Comparison of ENCODE assay signal across 10 cellular contexts in genomic region chr5:160539431-160539830, GRCh38.
A peak's percentile ranks its signal among the peaks of the same experiment; 100 is the strongest.
DNase-seq lines count a peak whose midpoint lies in the region.
"Had no signal": no experiment of that assay in that cellular context is flagged by ENCODE, and none has a peak within 500 bp of the region (broad histone marks: within the 10 kb centered on the region; RNA-seq: fewer than 3 reads in every experiment).

No MANE protein-coding gene starts in this region.

- H3K9me2 ChIP-seq in GM23248 (ENCODE audit: insufficient read depth), result no peaks in the 10 kb centered on the region

- H3K4me1 ChIP-seq in GM23248 (ENCODE audit: insufficient read depth), result no peaks in the 10 kb centered on the region
- no peaks in the 10 kb centered on the region for H3K4me1 ChIP-seq in HAP-1

- H3K36me3 ChIP-seq in GM23248 (ENCODE audit: low read depth) (no peaks in the 10 kb centered on the region), HAP-1 (replicated peaks) (no peaks in the 10 kb centered on the region)

- H2AFZ ChIP-seq in GM23248, result no peak overlapping the region

- no peaks in the 10 kb centered on the region for H3K79me2 ChIP-seq in GM23248 (ENCODE audit: insufficient read depth)

- H3K4me3 ChIP-seq in GM23248 (no peak overlapping the region), HAP-1 (no peak overlapping the region)

- no peaks in the 10 kb centered on the region for H4K20me1 ChIP-seq in GM23248 (ENCODE audit: insufficient read depth)

- H3K27ac ChIP-seq in GM23248, result no peak overlapping the region

- H3F3A ChIP-seq in GM23248 (ENCODE audit: insufficient read depth), result no peaks in the 10 kb centered on the region

- no peak overlapping the region for H3K9ac ChIP-seq in GM23248

- no peaks in the 10 kb centered on the region for H3K9me3 ChIP-seq in GM23248 (ENCODE audit: low read depth)
- no peaks in the 10 kb centered on the region for H3K9me3 ChIP-seq in HAP-1

- in situ Hi-C loops in GM23248 (cut with MboI), result no loop called here
- in situ Hi-C loops in HAP-1 (cut with MboI; ENCODE audit: low sequenced_read_pairs), result no loop called here

- peak; percentile 24 for DNase-seq in NK-92 treated with Interleukin-12 subunit alpha and Interleukin-12 subunit beta, amount 100 ng/mL, for 24 hours (lab: John Stamatoyannopoulos, UW)
- DNase-seq in NK-92 (lab: John Stamatoyannopoulos, UW; ENCODE audit: unreplicated experiment) (no peak), GM23248 (peak; percentile 12), GM19240 (ENCODE audit: insufficient read length, low spot score) (no peak), OCI-M2 (lab: John Stamatoyannopoulos, UW; ENCODE audit: unreplicated experiment) (no peak), HAP-1 (ENCODE audit: low spot score in 2 of 2) (no peak)
- peak in 2 of 3 experiments; percentile 8 to 30 for DNase-seq in activated CD8-positive, alpha-beta memory T cell treated with anti-CD3 and anti-CD28 coated beads for 48 hours (ENCODE audit: low read depth in 2 of 3, low spot score in 2 of 3)
- peak; percentile 32 for DNase-seq in stimulated activated CD4-positive, alpha-beta T cell treated with anti-CD3 and anti-CD28 coated beads, Interleukin-4, amount 100 ng/mL, for 1 hour
- DNase-seq: HFFc6, NCI-H146 had no signal

- WGBS in GM23248 (ENCODE audit: low coverage in 1 of 2, low lambda C conversion rate in 2 of 2, missing lambda C conversion rate in 2 of 2), 2 experiments, result 6 to 12% methylated on average over 1 of the region's 1 CpG

- H3K27me3 ChIP-seq in GM23248 (replicated peaks; ENCODE audit: insufficient read depth), result no peaks in the 10 kb centered on the region; the same call in 1 of the 2 replicates
- no peaks in the 10 kb centered on the region; the same call in 1 of the 2 replicates for H3K27me3 ChIP-seq in HAP-1 (ENCODE audit: low read depth)

- H3K4me2 ChIP-seq in GM23248 (ENCODE audit: unreplicated experiment), result no peak overlapping the region

Comparison
In these comparisons a context has a peak if more than half of its experiments do, and no peak if none do; other contexts are left out.
1. DNase-seq: peak in NK-92 treated with Interleukin-12 subunit alpha and Interleukin-12 subunit beta, amount 100 ng/mL, for 24 hours (single experiment), GM23248 (single experiment), activated CD8-positive, alpha-beta memory T cell treated with anti-CD3 and anti-CD28 coated beads for 48 hours (2 of 3) and stimulated activated CD4-positive, alpha-beta T cell treated with anti-CD3 and anti-CD28 coated beads, Interleukin-4, amount 100 ng/mL, for 1 hour (single experiment); none in NK-92 (single experiment), GM19240 (single experiment), OCI-M2 (single experiment) and HAP-1 (0 of 2).